8 cellular contexts compared by ENCODE assay signal in the genomic region with DNA sequence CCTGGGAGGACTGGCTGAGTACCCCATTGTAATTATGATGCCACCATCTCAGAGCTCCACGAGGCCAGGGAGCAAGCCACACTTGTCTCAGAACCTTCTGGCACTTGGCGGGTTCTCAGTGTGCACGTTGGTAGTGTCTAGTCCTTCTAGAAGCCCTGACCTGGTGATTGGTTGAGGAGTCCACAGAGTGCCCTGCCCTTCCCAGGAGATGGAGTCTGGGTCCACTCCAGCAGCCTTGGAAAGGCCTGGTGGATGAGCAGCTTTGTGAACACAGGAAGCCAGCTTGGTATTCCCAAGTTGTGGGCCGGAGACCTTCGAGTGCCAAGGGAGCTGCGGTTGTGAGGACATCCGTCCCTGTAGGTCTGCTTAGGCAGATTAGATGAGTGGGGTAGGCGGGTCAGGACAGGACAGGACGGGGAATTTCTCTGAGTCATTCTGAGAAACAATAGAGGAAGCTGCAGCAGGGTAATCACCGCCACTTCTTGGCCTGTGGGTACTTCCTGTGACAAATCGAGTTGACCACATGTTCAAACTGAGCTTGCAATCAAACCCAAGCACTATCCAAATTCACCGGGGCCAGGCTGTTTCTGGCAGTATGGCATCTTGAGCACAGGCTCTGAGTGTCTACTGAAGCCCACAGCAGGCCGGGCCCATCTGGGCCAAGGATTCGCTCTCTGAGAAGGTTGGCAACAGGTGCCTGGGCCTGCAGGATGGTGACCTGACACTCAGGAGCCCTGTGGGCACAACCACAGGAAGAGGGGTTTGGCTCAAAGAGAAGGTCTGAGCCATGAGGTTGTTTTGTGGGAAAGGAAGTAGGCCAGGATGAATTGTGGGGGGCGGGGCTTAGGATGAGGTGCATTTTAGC.
DNase-seq lines count a peak whose midpoint lies in the region; ATAC-seq lines count a peak whose summit lies in the region.

No MANE protein-coding gene starts in this region.

- peaks cover 14 to 100% (median 91%) of the 10 kb centered on the region in 11 experiments; a peak in 20 of 22 replicates for H4K20me1 ChIP-seq in BLaER1 treated with 17β-estradiol and CSF1 and Interleukin-3, amounts not matched to agents 10 nM and 100 nM

- peak overlapping the region; percentile 65 to 90 (median 78) for H3K27ac Mint-ChIP-seq in immature natural killer cell

- peaks cover 8 to 15% (median 8%) of the 10 kb centered on the region in 3 donors for H3K36me3 Mint-ChIP-seq in immature natural killer cell

- peaks cover 56 to 59% of the 10 kb centered on the region in 2 donors for H3K4me1 Mint-ChIP-seq in immature natural killer cell

- DNase-seq in SW480 (ENCODE audit: low spot score) = peak; percentile 99
- DNase-seq in adipocyte (ENCODE audit: low read depth) = peak; percentile 65
- peak; percentile 87 to 89 (median 89) for DNase-seq in immature natural killer cell
- DNase-seq in stimulated activated CD4-positive, alpha-beta T cell treated with anti-CD3 and anti-CD28 coated beads, Interleukin-4, amount 100 ng/mL, for 1 hour = peak; percentile 23
- DNase-seq in NCI-H510A treated with DMSO at 0.1 percent for 48 hours (lab: John Stamatoyannopoulos, UW) = no peak

- H3K36me3 ChIP-seq in BLaER1 treated with 17β-estradiol and CSF1 and Interleukin-3, amounts not matched to agents 10 nM and 100 nM = peaks cover 0 to 10% (median 7%) of the 10 kb centered on the region in 11 experiments; a peak in 12 of 22 replicates
- H3K36me3 ChIP-seq in adipocyte (ENCODE audit: control insufficient read depth, insufficient read depth, low read length, severe bottlenecking) = no peaks in the 10 kb centered on the region

- H3K4me3 ChIP-seq in BLaER1 treated with 17β-estradiol and CSF1 and Interleukin-3, amounts not matched to agents 10 nM and 100 nM = peak overlapping the region in 1 of 10 experiments; percentile 11; a peak in 1 of 20 replicates
- H3K4me3 ChIP-seq in adipocyte (ENCODE audit: low read length) = no peak overlapping the region

- peak overlapping the region; percentile 53 to 91 (median 75) for H3K4me2 ChIP-seq in BLaER1 treated with 17β-estradiol and CSF1 and Interleukin-3, amounts not matched to agents 10 nM and 100 nM

- 0 out of 22 replicates have a peak, but pooled peaks cover 0 to 3% (median 0%) of the 10 kb centered on the region in 11 experiments for H3K9me3 ChIP-seq in BLaER1 treated with 17β-estradiol and CSF1 and Interleukin-3, amounts not matched to agents 10 nM and 100 nM (replicated peaks in 1 of 11)
- no peaks in the 10 kb centered on the region for H3K9me3 ChIP-seq in adipocyte (ENCODE audit: control insufficient read depth, low read length)

- H3K27me3 Mint-ChIP-seq in immature natural killer cell (ENCODE audit: low read depth in 3 of 3) = peaks cover 36 to 61% (median 41%) of the 10 kb centered on the region in 3 donors

- H3K9ac ChIP-seq in BLaER1 treated with 17β-estradiol and CSF1 and Interleukin-3, amounts not matched to agents 10 nM and 100 nM = no peak overlapping the region
- H3K9ac ChIP-seq in adipocyte (ENCODE audit: low read length) = no peak overlapping the region

- peaks cover 16 to 40% (median 23%) of the 10 kb centered on the region in 10 experiments for H3K4me1 ChIP-seq in BLaER1 treated with 17β-estradiol and CSF1 and Interleukin-3, amounts not matched to agents 10 nM and 100 nM
- H3K4me1 ChIP-seq in adipocyte (ENCODE audit: control insufficient read depth, insufficient read depth, low read length) = peaks cover 11% of the 10 kb centered on the region

- peak overlapping the region; percentile 74 to 87 (median 82) for H3K4me3 Mint-ChIP-seq in immature natural killer cell

- peaks cover 8 to 96% (median 84%) of the 10 kb centered on the region in 11 experiments; a peak in 18 of 22 replicates for H3K27me3 ChIP-seq in BLaER1 treated with 17β-estradiol and CSF1 and Interleukin-3, amounts not matched to agents 10 nM and 100 nM
- no peaks in the 10 kb centered on the region for H3K27me3 ChIP-seq in adipocyte (replicated peaks; ENCODE audit: control insufficient read depth, insufficient read depth, low read length)

- ATAC-seq in GM19452 (IDR thresholded peaks at IDR 0.05; ENCODE audit: unreplicated experiment) = peak; percentile 95
- peak; percentile 80 for ATAC-seq in HG03469 (IDR thresholded peaks at IDR 0.05; ENCODE audit: unreplicated experiment)

- H3K9me3 Mint-ChIP-seq in immature natural killer cell = peaks cover 0 to 5% (median 0%) of the 10 kb centered on the region in 6 donors

- peak overlapping the region in 2 of 11 experiments; percentile 45 to 52; a peak in 3 of 22 replicates for H3K27ac ChIP-seq in BLaER1 treated with 17β-estradiol and CSF1 and Interleukin-3, amounts not matched to agents 10 nM and 100 nM
